2 cellular contexts compared by ENCODE assay signal in the genomic region with DNA sequence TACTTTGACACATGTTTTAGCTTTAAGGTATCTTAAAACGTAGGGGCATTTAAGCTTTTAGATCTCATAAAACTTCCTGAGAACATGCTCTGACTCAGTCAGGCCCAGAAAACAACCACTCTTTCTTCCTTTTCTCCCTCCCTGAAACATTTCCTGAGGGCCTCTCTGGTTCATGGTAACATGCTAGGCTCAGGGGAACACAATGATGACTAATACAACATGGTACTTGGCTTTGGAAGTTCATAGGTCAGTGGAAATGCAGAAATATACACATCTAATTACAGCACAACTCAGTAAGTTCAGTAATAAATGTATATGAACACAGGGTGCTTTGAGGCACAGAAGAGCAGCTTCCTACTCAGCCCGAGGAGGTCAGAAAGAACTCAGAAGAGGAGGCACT.
TF ChIP-seq lines count a peak whose summit lies in the region.

No MANE protein-coding gene starts in this region.

TF ChIP-seq in GM23338, 12 proteins besides CTCF, POLR2A, EP300 and RAD21 (continued from another document):
- TF ChIP-seq, protein P1, sequence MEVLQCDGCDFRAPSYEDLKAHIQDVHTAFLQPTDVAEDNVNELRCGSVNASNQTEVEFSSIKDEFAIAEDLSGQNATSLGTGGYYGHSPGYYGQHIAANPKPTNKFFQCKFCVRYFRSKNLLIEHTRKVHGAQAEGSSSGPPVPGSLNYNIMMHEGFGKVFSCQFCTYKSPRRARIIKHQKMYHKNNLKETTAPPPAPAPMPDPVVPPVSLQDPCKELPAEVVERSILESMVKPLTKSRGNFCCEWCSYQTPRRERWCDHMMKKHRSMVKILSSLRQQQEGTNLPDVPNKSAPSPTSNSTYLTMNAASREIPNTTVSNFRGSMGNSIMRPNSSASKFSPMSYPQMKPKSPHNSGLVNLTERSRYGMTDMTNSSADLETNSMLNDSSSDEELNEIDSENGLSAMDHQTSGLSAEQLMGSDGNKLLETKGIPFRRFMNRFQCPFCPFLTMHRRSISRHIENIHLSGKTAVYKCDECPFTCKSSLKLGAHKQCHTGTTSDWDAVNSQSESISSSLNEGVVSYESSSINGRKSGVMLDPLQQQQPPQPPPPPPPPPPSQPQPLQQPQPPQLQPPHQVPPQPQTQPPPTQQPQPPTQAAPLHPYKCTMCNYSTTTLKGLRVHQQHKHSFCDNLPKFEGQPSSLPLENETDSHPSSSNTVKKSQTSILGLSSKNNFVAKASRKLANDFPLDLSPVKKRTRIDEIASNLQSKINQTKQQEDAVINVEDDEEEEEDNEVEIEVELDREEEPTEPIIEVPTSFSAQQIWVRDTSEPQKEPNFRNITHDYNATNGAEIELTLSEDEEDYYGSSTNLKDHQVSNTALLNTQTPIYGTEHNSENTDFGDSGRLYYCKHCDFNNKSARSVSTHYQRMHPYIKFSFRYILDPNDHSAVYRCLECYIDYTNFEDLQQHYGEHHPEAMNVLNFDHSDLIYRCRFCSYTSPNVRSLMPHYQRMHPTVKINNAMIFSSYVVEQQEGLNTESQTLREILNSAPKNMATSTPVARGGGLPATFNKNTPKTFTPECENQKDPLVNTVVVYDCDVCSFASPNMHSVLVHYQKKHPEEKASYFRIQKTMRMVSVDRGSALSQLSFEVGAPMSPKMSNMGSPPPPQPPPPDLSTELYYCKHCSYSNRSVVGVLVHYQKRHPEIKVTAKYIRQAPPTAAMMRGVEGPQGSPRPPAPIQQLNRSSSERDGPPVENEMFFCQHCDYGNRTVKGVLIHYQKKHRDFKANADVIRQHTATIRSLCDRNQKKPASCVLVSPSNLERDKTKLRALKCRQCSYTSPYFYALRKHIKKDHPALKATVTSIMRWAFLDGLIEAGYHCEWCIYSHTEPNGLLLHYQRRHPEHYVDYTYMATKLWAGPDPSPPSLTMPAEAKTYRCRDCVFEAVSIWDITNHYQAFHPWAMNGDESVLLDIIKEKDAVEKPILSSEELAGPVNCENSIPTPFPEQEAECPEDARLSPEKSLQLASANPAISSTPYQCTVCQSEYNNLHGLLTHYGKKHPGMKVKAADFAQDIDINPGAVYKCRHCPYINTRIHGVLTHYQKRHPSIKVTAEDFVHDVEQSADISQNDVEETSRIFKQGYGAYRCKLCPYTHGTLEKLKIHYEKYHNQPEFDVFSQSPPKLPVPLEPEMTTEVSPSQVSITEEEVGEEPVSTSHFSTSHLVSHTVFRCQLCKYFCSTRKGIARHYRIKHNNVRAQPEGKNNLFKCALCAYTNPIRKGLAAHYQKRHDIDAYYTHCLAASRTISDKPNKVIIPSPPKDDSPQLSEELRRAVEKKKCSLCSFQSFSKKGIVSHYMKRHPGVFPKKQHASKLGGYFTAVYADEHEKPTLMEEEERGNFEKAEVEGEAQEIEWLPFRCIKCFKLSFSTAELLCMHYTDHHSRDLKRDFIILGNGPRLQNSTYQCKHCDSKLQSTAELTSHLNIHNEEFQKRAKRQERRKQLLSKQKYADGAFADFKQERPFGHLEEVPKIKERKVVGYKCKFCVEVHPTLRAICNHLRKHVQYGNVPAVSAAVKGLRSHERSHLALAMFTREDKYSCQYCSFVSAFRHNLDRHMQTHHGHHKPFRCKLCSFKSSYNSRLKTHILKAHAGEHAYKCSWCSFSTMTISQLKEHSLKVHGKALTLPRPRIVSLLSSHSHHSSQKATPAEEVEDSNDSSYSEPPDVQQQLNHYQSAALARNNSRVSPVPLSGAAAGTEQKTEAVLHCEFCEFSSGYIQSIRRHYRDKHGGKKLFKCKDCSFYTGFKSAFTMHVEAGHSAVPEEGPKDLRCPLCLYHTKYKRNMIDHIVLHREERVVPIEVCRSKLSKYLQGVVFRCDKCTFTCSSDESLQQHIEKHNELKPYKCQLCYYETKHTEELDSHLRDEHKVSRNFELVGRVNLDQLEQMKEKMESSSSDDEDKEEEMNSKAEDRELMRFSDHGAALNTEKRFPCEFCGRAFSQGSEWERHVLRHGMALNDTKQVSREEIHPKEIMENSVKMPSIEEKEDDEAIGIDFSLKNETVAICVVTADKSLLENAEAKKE (CRISPR knock-in tag; IDR thresholded peaks at IDR 0.05): no peak
- TF ChIP-seq JUNB (IDR thresholded peaks at IDR 0.05; ENCODE audit: unreplicated experiment) (no peak), NANOG (IDR thresholded peaks at IDR 0.05; ENCODE audit: borderline replicate concordance) (no peak), STAT1 (IDR thresholded peaks at IDR 0.05; ENCODE audit: unreplicated experiment) (no peak), EZH2phosphoT487 (IDR thresholded peaks at IDR 0.05; ENCODE audit: unreplicated experiment) (no peak), ZNF331 (CRISPR knock-in tag; IDR thresholded peaks at IDR 0.05; ENCODE audit: low read depth) (no peak), ZNF114 (CRISPR knock-in tag; IDR thresholded peaks at IDR 0.05) (no peak)

TF ChIP-seq in WTC11, 78 proteins besides CTCF, POLR2A, EP300 and RAD21 (continued from another document):
- TF ChIP-seq, protein P2, sequence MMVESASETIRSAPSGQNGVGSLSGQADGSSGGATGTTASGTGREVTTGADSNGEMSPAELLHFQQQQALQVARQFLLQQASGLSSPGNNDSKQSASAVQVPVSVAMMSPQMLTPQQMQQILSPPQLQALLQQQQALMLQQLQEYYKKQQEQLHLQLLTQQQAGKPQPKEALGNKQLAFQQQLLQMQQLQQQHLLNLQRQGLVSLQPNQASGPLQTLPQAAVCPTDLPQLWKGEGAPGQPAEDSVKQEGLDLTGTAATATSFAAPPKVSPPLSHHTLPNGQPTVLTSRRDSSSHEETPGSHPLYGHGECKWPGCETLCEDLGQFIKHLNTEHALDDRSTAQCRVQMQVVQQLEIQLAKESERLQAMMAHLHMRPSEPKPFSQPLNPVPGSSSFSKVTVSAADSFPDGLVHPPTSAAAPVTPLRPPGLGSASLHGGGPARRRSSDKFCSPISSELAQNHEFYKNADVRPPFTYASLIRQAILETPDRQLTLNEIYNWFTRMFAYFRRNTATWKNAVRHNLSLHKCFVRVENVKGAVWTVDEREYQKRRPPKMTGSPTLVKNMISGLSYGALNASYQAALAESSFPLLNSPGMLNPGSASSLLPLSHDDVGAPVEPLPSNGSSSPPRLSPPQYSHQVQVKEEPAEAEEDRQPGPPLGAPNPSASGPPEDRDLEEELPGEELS (CRISPR knock-in tag; IDR thresholded peaks at IDR 0.05): no peak
- no peak for TF ChIP-seq ATF6 (CRISPR knock-in tag; IDR thresholded peaks at IDR 0.05)
- no peak for TF ChIP-seq MAX (CRISPR knock-in tag; IDR thresholded peaks at IDR 0.05)
- TF ChIP-seq ZNF317 (CRISPR knock-in tag; IDR thresholded peaks at IDR 0.05; ENCODE audit: borderline replicate concordance, low read depth): no peak
TF ChIP-seq in WTC11: peak in this region for 0.
